ENCODE assay signal across 19 cellular contexts in the genomic region with DNA sequence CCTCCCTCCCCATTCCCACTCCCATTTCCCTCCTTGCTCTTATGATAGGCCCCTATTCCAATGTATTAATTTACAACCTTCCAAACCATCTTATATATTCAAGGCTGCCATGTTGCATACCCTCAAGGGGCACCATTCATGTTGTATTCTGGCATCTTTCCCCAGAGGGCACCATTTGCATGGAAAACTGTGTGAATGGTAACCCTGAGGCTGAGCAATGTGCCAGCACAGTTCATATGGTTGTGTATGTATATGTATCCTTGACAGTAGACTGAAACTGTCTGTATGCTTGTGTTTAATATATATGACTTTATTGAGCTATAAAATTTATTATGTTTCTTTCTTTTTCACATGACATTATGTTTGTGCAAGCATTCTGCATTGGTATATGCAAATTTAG. TPM values are rescaled to one million over a fixed set of nuclear protein-coding genes. Genes with fewer than 3 reads are reported as not detected.
A peak's percentile ranks its signal among the peaks of the same experiment; 100 is the strongest.
DNase-seq lines count a peak whose midpoint lies in the region; ATAC-seq and TF ChIP-seq lines count a peak whose summit lies in the region.
"Had no signal": no experiment of that assay in that cellular context is flagged by ENCODE, and none has a peak within 500 bp of the region (broad histone marks: within the 10 kb centered on the region; RNA-seq: fewer than 3 reads in every experiment).

No MANE protein-coding gene starts in this region.

- TF ChIP-seq CTCF in Loucy (conservative IDR thresholded peaks at IDR 0.05; ENCODE audit: low read length) (peak; percentile 52), neural progenitor cell (IDR thresholded peaks at IDR 0.05) (peak; percentile 16)

- H3K4me2 ChIP-seq in Loucy (ENCODE audit: low read depth, low read length, poor library complexity, severe bottlenecking) (no peak overlapping the region), neural progenitor cell (no peak overlapping the region)
- H3K4me2 ChIP-seq: GM23338 had no signal

- no peaks in the 10 kb centered on the region for H3K27me3 ChIP-seq in Loucy (ENCODE audit: insufficient read depth, low read length, poor library complexity, severe bottlenecking)
- peaks cover 8% of the 10 kb centered on the region for H3K27me3 ChIP-seq in neural progenitor cell

- H4K20me1 ChIP-seq in Loucy (ENCODE audit: insufficient read depth, low read length, poor library complexity, severe bottlenecking) (no peaks in the 10 kb centered on the region), neural progenitor cell (ENCODE audit: low read depth) (peaks cover 13% of the 10 kb centered on the region)

- H3K9me3 ChIP-seq in Loucy (ENCODE audit: insufficient read depth, low read depth, low read length) (no peaks in the 10 kb centered on the region), neural progenitor cell (ENCODE audit: low read depth) (no peaks in the 10 kb centered on the region)
- H3K9me3 ChIP-seq: gastroesophageal sphincter, prostate gland had no signal

- no peaks in the 10 kb centered on the region for H3F3A ChIP-seq in Loucy (ENCODE audit: low read depth)
- peaks cover 21% of the 10 kb centered on the region for H3F3A ChIP-seq in neural progenitor cell (ENCODE audit: low read depth)

- H3K4me3 Mint-ChIP-seq in neural progenitor cell: no peak overlapping the region
- H3K4me3 Mint-ChIP-seq: activated T-cell treated with anti-CD3 and anti-CD28 coated beads, Interleukin-2, amount 50 U/mL, for 4 hours; GM23338; T-helper 1 cell treated with Interleukin-12 subunit alpha and Interleukin-12 subunit beta and Interleukin-4 antibody, amounts not matched to agents 30 μg/mL and 1 μg/mL, for 36 hours had no signal

- H3K4me1 ChIP-seq in Loucy (ENCODE audit: insufficient read depth, low read length, poor library complexity, severe bottlenecking) (no peaks in the 10 kb centered on the region), neural progenitor cell (peaks cover 32% of the 10 kb centered on the region)
- H3K4me1 ChIP-seq: gastroesophageal sphincter, prostate gland had no signal

- DNase-seq in NCI-H510A treated with DMSO at 0.1 percent for 48 hours (lab: John Stamatoyannopoulos, UW) (peak; percentile 25), NCI-H510A (lab: John Stamatoyannopoulos, UW) (no peak), neural progenitor cell (ENCODE audit: low spot score) (no peak), substantia nigra (lab: John Stamatoyannopoulos, UW) (no peak)
- DNase-seq: activated CD4-positive, alpha-beta T cell treated with anti-CD3 and anti-CD28 coated beads for 4 hours; activated T-cell treated with anti-CD3 and anti-CD28 coated beads, Interleukin-2, amount 50 U/mL, for 4 hours; aorta; DND-41; effector CD4-positive, alpha-beta T cell; stimulated activated CD4-positive, alpha-beta T cell treated with anti-CD3 and anti-CD28 coated beads, Interleukin-1b, Interleukin-23, amount 100 ng/mL, for 48 hours had no signal

- H3K36me3 ChIP-seq in Loucy (ENCODE audit: insufficient read depth, low read length) (no peaks in the 10 kb centered on the region), neural progenitor cell (no peaks in the 10 kb centered on the region)
- H3K36me3 ChIP-seq: gastroesophageal sphincter, prostate gland had no signal

- H3K79me2 ChIP-seq in Loucy (ENCODE audit: insufficient read depth, low read length) (no peaks in the 10 kb centered on the region), neural progenitor cell (ENCODE audit: low read depth) (peaks cover 6% of the 10 kb centered on the region)

- H3K9me3 Mint-ChIP-seq in neural progenitor cell: no peaks in the 10 kb centered on the region
- H3K9me3 Mint-ChIP-seq: activated T-cell treated with anti-CD3 and anti-CD28 coated beads, Interleukin-2, amount 50 U/mL, for 4 hours; GM23338; T-helper 1 cell treated with Interleukin-12 subunit alpha and Interleukin-12 subunit beta and Interleukin-4 antibody, amounts not matched to agents 30 μg/mL and 1 μg/mL, for 36 hours had no signal

- H3K27ac Mint-ChIP-seq in neural progenitor cell: no peak overlapping the region
- H3K27ac Mint-ChIP-seq: GM23338; T-helper 1 cell treated with Interleukin-12 subunit alpha and Interleukin-12 subunit beta and Interleukin-4 antibody, amounts not matched to agents 30 μg/mL and 1 μg/mL, for 36 hours had no signal

- H2AFZ ChIP-seq in Loucy (ENCODE audit: low read length): no peak overlapping the region
- no peak overlapping the region for H2AFZ ChIP-seq in neural progenitor cell (replicated peaks)
- H2AFZ ChIP-seq: GM23338 had no signal

- peaks cover 29% of the 10 kb centered on the region for H3K4me1 Mint-ChIP-seq in neural progenitor cell

- H3K27ac ChIP-seq in neural progenitor cell (no peak overlapping the region), substantia nigra (ENCODE audit: low read depth, low read length, poor library complexity, severe bottlenecking) (no peak overlapping the region)
- H3K27ac ChIP-seq: gastroesophageal sphincter, HL-60, prostate gland had no signal

- H3K9me2 ChIP-seq in Loucy (replicated peaks; ENCODE audit: low read depth, low read length): no peaks in the 10 kb centered on the region

- ATAC-seq in SK-N-SH treated with all-trans-retinoic acid at 6 μM for 48 hours: peak; percentile 54; the same call in 1 of the 3 replicates
- ATAC-seq in GM21825 (IDR thresholded peaks at IDR 0.05; ENCODE audit: unreplicated experiment): no peak
- no peak for ATAC-seq in GM18868 (IDR thresholded peaks at IDR 0.05; ENCODE audit: unreplicated experiment)
- ATAC-seq: activated T-cell treated with anti-CD3 and anti-CD28 coated beads, Interleukin-2, amount 50 U/mL, for 4 hours; gastroesophageal sphincter; GM23338 had no signal

- no peaks in the 10 kb centered on the region for H3K36me3 Mint-ChIP-seq in neural progenitor cell

- peaks cover 6% of the 10 kb centered on the region for H3K27me3 Mint-ChIP-seq in neural progenitor cell (ENCODE audit: insufficient read depth, low read depth)

- H3K9ac ChIP-seq in Loucy (ENCODE audit: low read depth, low read length, poor library complexity, severe bottlenecking): no peak overlapping the region
- no peak overlapping the region for H3K9ac ChIP-seq in neural progenitor cell

- H3K4me3 ChIP-seq in Loucy (ENCODE audit: low read length, poor library complexity, severe bottlenecking) (no peak overlapping the region), neural progenitor cell (no peak overlapping the region)
- H3K4me3 ChIP-seq: gastroesophageal sphincter, GM23338, prostate gland had no signal

TF ChIP-seq in SK-N-SH treated with all-trans-retinoic acid at 6 μM for 48 hours, 23 proteins besides CTCF, POLR2A, EP300 and RAD21:
- TF ChIP-seq ESRRG (CRISPR knock-in tag; IDR thresholded peaks at IDR 0.05) (no peak), ZNF565 (CRISPR knock-in tag; conservative IDR thresholded peaks at IDR 0.05; ENCODE audit: low read depth) (no peak)

RNA-seq across cellular contexts. Expression of gene RASSF10, which starts 7.3 kb away (rescaled TPM):
- total RNA-seq in neural progenitor cell (ENCODE audit: low replicate concordance): 2.9 and 3.1 TPM in 2 replicates
- total RNA-seq: activated T-cell treated with anti-CD3 and anti-CD28 coated beads, Interleukin-2, amount 50 U/mL, for 4 hours had no signal
